35 cellular contexts compared by ENCODE assay signal in the genomic region with DNA sequence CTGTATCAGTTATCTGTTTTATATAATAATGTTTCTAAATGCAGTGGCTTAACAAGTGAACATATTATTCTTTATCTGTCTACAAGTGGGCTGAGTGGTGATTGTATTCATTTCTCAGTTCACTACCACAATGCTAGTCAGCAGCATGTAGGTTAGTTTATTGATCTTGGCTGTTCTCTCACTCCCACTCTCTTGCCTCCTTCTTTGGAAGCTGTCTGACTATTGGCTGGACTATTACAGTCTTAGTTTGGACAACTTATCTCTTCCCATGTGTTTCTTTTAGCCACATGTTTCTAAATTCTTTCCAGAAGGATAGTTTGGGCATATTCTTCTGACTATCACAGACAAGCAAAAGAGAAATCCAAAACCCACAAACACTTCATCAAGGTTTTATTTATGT.
"Had no signal": no experiment of that assay in that cellular context is flagged by ENCODE, and none has a peak within 500 bp of the region (broad histone marks: within the 10 kb centered on the region; RNA-seq: fewer than 3 reads in every experiment).

No MANE protein-coding gene starts in this region.

- H3K9me3 ChIP-seq: adrenal gland, breast epithelium, colonic mucosa, esophagus squamous epithelium, gastrocnemius medialis had no signal

- H3K4me1 Mint-ChIP-seq: activated B cell treated with CpG ODN at 0.5 μM for 24 hours; activated naive CD4-positive, alpha-beta T cell treated with anti-CD3 and anti-CD28 coated beads, Interleukin-2, amount 50 U/mL, for 24 hours; activated naive CD8-positive, alpha-beta T cell treated with anti-CD3 and anti-CD28 coated beads for 36 hours; activated naive CD8-positive, alpha-beta T cell treated with anti-CD3 and anti-CD28 coated beads, Interleukin-2, amount 50 U/mL, for 24 hours; brain; T-helper 17 cell had no signal

- H3K4me3 ChIP-seq: adrenal gland, breast epithelium, cardiac muscle cell, colonic mucosa, esophagus squamous epithelium, gastrocnemius medialis, heart left ventricle had no signal

- H3K4me3 Mint-ChIP-seq: activated B cell treated with CpG ODN at 0.5 μM for 24 hours; activated CD8-positive, alpha-beta T cell treated with anti-CD3 and anti-CD28 coated beads for 36 hours; activated naive CD4-positive, alpha-beta T cell treated with anti-CD3 and anti-CD28 coated beads for 36 hours; activated naive CD4-positive, alpha-beta T cell treated with anti-CD3 and anti-CD28 coated beads, Interleukin-2, amount 50 U/mL, for 24 hours; activated naive CD8-positive, alpha-beta T cell treated with anti-CD3 and anti-CD28 coated beads for 36 hours; activated naive CD8-positive, alpha-beta T cell treated with anti-CD3 and anti-CD28 coated beads, Interleukin-2, amount 50 U/mL, for 24 hours; activated T-cell treated with anti-CD3 and anti-CD28 coated beads, Interleukin-2, amount 50 U/mL, for 4 hours; brain; T-helper 17 cell; T-helper 2 cell treated with Interferon-gamma antibody and Interleukin-4, amounts not matched to agents 5 μg/mL and 100 μg/mL, for 36 hours had no signal

- H3K36me3 ChIP-seq: adrenal gland, cardiac muscle cell, colonic mucosa, esophagus squamous epithelium, gastrocnemius medialis, heart left ventricle, WERI-Rb-1 had no signal

- H3K27me3 Mint-ChIP-seq: activated B cell treated with CpG ODN at 0.5 μM for 24 hours; activated CD8-positive, alpha-beta T cell treated with anti-CD3 and anti-CD28 coated beads for 36 hours; activated naive CD4-positive, alpha-beta T cell treated with anti-CD3 and anti-CD28 coated beads, Interleukin-2, amount 50 U/mL, for 24 hours; activated naive CD8-positive, alpha-beta T cell treated with anti-CD3 and anti-CD28 coated beads for 36 hours; activated naive CD8-positive, alpha-beta T cell treated with anti-CD3 and anti-CD28 coated beads, Interleukin-2, amount 50 U/mL, for 24 hours; brain; T-helper 17 cell had no signal

- H3K4me1 ChIP-seq: adrenal gland, breast epithelium, colonic mucosa, esophagus squamous epithelium, foreskin keratinocyte, gastrocnemius medialis, heart left ventricle had no signal

- H3K27me3 ChIP-seq: adrenal gland, breast epithelium, cardiac muscle cell, colonic mucosa, esophagus squamous epithelium, foreskin keratinocyte, gastrocnemius medialis, heart left ventricle had no signal

- ATAC-seq: activated CD4-positive, CD25-positive, alpha-beta regulatory T cell treated with anti-CD3 and anti-CD28 coated beads, Interleukin-2, amount 50 U/mL, for 24 hours; activated CD8-positive, alpha-beta T cell treated with anti-CD3 and anti-CD28 coated beads for 36 hours; activated naive CD8-positive, alpha-beta T cell treated with anti-CD3 and anti-CD28 coated beads, Interleukin-2, amount 50 U/mL, for 24 hours; activated T-cell treated with anti-CD3 and anti-CD28 coated beads, Interleukin-2, amount 50 U/mL, for 4 hours; foreskin keratinocyte; gastrocnemius medialis; heart left ventricle; T-helper 17 cell had no signal

- DNase-seq: activated B cell treated with CpG ODN at 0.5 μM for 24 hours; activated CD4-positive, alpha-beta T cell treated with anti-CD3 and anti-CD28 coated beads for 48 hours; activated CD4-positive, alpha-beta T cell treated with anti-CD3 and anti-CD28 coated beads, Interleukin-2, amount 50 U/mL, for 1 hour; activated CD4-positive, alpha-beta T cell treated with anti-CD3 and anti-CD28 coated beads, Interleukin-2, amount 50 U/mL, for 48 hours; activated CD8-positive, alpha-beta memory T cell treated with anti-CD3 and anti-CD28 coated beads for 24 hours; activated CD8-positive, alpha-beta T cell treated with anti-CD3 and anti-CD28 coated beads for 36 hours; activated effector memory CD4-positive, alpha-beta T cell treated with anti-CD3 and anti-CD28 coated beads, Interleukin-2, amount 50 U/mL, for 16 hours; activated naive CD4-positive, alpha-beta T cell treated with anti-CD3 and anti-CD28 coated beads for 36 hours; activated naive CD8-positive, alpha-beta T cell treated with anti-CD3 and anti-CD28 coated beads for 36 hours; activated naive CD8-positive, alpha-beta T cell treated with anti-CD3 and anti-CD28 coated beads, Interleukin-2, amount 50 U/mL, for 24 hours; activated T-cell treated with anti-CD3 and anti-CD28 coated beads, Interleukin-2, amount 50 U/mL, for 4 hours; adrenal gland; amygdala; aorta; central memory CD4-positive, alpha-beta T cell; cerebellar nuclear complex; colonic mucosa; effector CD8-positive, alpha-beta T cell; esophagus squamous epithelium; foreskin keratinocyte; gastrocnemius medialis; glutamatergic neuron; heart left ventricle; T-helper 1 cell; T-helper 17 cell; T1000; WERI-Rb-1 had no signal

- H3K9me3 Mint-ChIP-seq: activated CD8-positive, alpha-beta T cell treated with anti-CD3 and anti-CD28 coated beads for 36 hours; activated naive CD4-positive, alpha-beta T cell treated with anti-CD3 and anti-CD28 coated beads for 36 hours; activated T-helper 2 cell treated with anti-CD3 and anti-CD28 coated beads, Interferon-gamma antibody, Interleukin-2, Interleukin-4, amounts not matched to agents 10 μg/mL and 5 μg/mL and 100 μg/mL, durations not matched to agents 14 hours and 24 hours and 36 hours had no signal

- H3K27ac ChIP-seq: adrenal gland, breast epithelium, cardiac muscle cell, colonic mucosa, epithelial cell of prostate, esophagus squamous epithelium, foreskin keratinocyte, gastrocnemius medialis, heart left ventricle, WERI-Rb-1 had no signal

- H3K27ac Mint-ChIP-seq: activated B cell treated with CpG ODN at 0.5 μM for 24 hours; activated CD8-positive, alpha-beta T cell treated with anti-CD3 and anti-CD28 coated beads for 36 hours; activated naive CD4-positive, alpha-beta T cell treated with anti-CD3 and anti-CD28 coated beads for 36 hours; activated naive CD4-positive, alpha-beta T cell treated with anti-CD3 and anti-CD28 coated beads, Interleukin-2, amount 50 U/mL, for 24 hours; activated naive CD8-positive, alpha-beta T cell treated with anti-CD3 and anti-CD28 coated beads for 36 hours; activated naive CD8-positive, alpha-beta T cell treated with anti-CD3 and anti-CD28 coated beads, Interleukin-2, amount 50 U/mL, for 24 hours; activated T-helper 2 cell treated with anti-CD3 and anti-CD28 coated beads, Interferon-gamma antibody, Interleukin-2, Interleukin-4, amounts not matched to agents 10 μg/mL and 5 μg/mL and 100 μg/mL, durations not matched to agents 14 hours and 24 hours and 36 hours; brain; T-helper 17 cell; T-helper 2 cell treated with Interferon-gamma antibody and Interleukin-4, amounts not matched to agents 5 μg/mL and 100 μg/mL, for 36 hours had no signal

- H3K36me3 Mint-ChIP-seq: activated naive CD4-positive, alpha-beta T cell treated with anti-CD3 and anti-CD28 coated beads, Interleukin-2, amount 50 U/mL, for 24 hours; activated naive CD8-positive, alpha-beta T cell treated with anti-CD3 and anti-CD28 coated beads for 36 hours; brain had no signal
